17 cellular contexts compared by ENCODE assay signal in the genomic region with DNA sequence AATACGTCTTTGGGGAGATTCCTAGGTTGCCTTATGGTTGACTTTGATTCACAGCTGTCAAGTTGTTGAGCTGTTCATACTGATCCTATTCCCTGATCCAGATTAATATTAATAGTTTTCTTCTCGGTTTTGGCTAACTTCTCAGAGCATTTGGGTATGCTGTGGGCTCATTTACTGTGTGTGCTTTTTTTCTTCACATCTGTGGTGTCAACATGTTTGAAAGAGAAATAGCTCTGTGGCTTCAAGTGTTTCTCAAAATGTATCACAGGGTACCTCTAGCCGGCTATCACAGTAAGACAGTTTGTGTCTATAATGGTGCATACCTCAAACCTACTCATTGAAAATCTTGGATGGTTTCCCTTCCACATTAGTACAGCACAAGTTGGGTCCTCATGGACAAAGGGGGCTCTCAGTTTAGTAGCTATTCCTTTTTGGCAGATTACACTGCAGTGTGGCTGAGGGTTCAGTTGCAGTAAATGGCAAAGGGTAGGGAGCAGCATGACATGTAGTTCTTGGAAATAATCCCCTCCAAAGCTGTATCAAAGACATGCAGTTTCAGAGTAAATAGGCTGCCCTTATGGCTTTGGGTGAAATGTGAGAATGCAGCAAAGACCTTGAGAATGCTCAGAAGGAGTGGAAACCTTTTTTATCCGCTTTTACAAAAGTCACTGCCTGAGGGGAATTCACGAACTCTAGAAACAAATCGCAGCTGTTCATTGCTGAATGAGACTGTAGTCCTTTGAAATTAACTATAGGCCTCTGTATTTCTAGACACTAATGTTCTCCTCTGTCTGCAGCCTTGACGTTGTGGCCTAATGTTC.
DNase-seq lines count a peak whose midpoint lies in the region; ATAC-seq, FAIRE-seq and TF ChIP-seq lines count a peak whose summit lies in the region.
"Had no signal": no experiment of that assay in that cellular context is flagged by ENCODE, and none has a peak within 500 bp of the region (broad histone marks: within the 10 kb centered on the region; RNA-seq: fewer than 3 reads in every experiment).

No MANE protein-coding gene starts in this region.

- in situ Hi-C loops in GM12878 (cut with MboI), result no loop called here

- H3K4me2 ChIP-seq in GM12878 (ENCODE audit: control insufficient read depth, insufficient read depth), result peak overlapping the region; percentile 90
- H3K4me2 ChIP-seq: BLaER1 had no signal

- H3K36me3 ChIP-seq in GM12878 (ENCODE audit: control insufficient read depth in 2 of 2, insufficient read depth in 2 of 2, low read length in 1 of 2) (no peaks in the 10 kb centered on the region), WERI-Rb-1 (peaks cover 3% of the 10 kb centered on the region; the same call in 1 of the 2 replicates), left ventricle myocardium inferior (no peaks in the 10 kb centered on the region)

- H4K20me1 ChIP-seq in GM12878 (ENCODE audit: control insufficient read depth, insufficient read depth), result no peaks in the 10 kb centered on the region

- CTCF ChIA-PET in GM12878 (lab: Yijun Ruan, JAX), result interaction anchor here (0.6 to 7.2 kb wide), 11 partner anchors 11 to 624 kb away, joined by 3 to 76 read pairs (median 4); a partner anchor contains a TSS

- TF ChIP-seq RAD21 in GM12878 (IDR thresholded peaks at IDR 0.05; ENCODE audit: insufficient read depth, low read depth, low read length), result no peak

- peak; percentile 54 for ATAC-seq in GM18868 (IDR thresholded peaks at IDR 0.05; ENCODE audit: unreplicated experiment)
- peak; percentile 60 for ATAC-seq in HG02798 (IDR thresholded peaks at IDR 0.05; ENCODE audit: poor library complexity, unreplicated experiment)
- peak; percentile 76 for ATAC-seq in GM12878
- ATAC-seq: psoas muscle; stimulated activated naive CD8-positive, alpha-beta T cell treated with anti-CD3 and anti-CD28 coated beads, Interleukin-15, amount 100 ng/mL, for 72 hours had no signal

- no peak for TF ChIP-seq POLR2A in GM12878 (IDR thresholded peaks at IDR 0.05; ENCODE audit: low read depth, low read length)

- FAIRE-seq in GM12878 (lab: Jason Lieb, UNC), result peak; percentile 89
- FAIRE-seq: H1 had no signal

- SMC1A ChIA-PET in GM12878 (lab: Charles Lee; ENCODE audit: uncharacterized antibody, unreplicated experiment), result interaction anchor here (0.9 to 4.8 kb wide), 15 partner anchors 9 to 183 kb away, joined by 3 to 35 read pairs (median 5); a partner anchor contains a TSS

- TF ChIP-seq CTCF in GM12878 (IDR thresholded peaks at IDR 0.05 in 2 of 3, conservative IDR thresholded peaks at IDR 0.05 in 1 of 3; ENCODE audit: control insufficient read depth in 2 of 3, extremely low read depth in 1 of 3, insufficient read depth in 1 of 3, low read depth in 3 of 3, low read length in 3 of 3), result no peak
- no peak for TF ChIP-seq CTCF in WERI-Rb-1 (IDR thresholded peaks at IDR 0.05; ENCODE audit: low read depth, low read length)
- no peak for TF ChIP-seq CTCF in left ventricle myocardium inferior (IDR thresholded peaks at IDR 0.05; ENCODE audit: borderline replicate concordance)

- intact Hi-C loops in GM12878 (cut with micrococcal nuclease; ENCODE audit: unreplicated experiment) (loop anchor here (2.0 kb wide), 1 partner anchor 23 kb away; no protein-coding TSS in a partner anchor), left ventricle myocardium inferior (cut with micrococcal nuclease) (loop anchor here (10.0 kb wide), 1 partner anchor 307 kb away; no protein-coding TSS in a partner anchor)

- peaks cover 3% of the 10 kb centered on the region for H3K79me2 ChIP-seq in GM12878 (ENCODE audit: control insufficient read depth, insufficient read depth, low read length)

- WGBS in GM12878 (ENCODE audit: insufficient coverage, insufficient replicate concordance, low lambda C conversion rate, missing lambda C conversion rate), result under 1% methylated on average over 7 of the region's 7 CpGs

- DNase-seq in GM12878 (ENCODE audit: low read depth, low spot score) (peak; percentile 72), renal cortical epithelial cell (ENCODE audit: low read depth) (peak; percentile 29), NCI-H2171 treated with DMSO at 0.1 percent for 48 hours (lab: John Stamatoyannopoulos, UW) (no peak), WERI-Rb-1 (no peak), left ventricle myocardium inferior (no peak), EL (no peak)
- DNase-seq: activated effector memory CD4-positive, alpha-beta T cell treated with Interleukin-2 at 50 U/mL for 16 hours; erythroblast; NK-92 treated with Interleukin-12 subunit alpha and Interleukin-12 subunit beta, amount 100 ng/mL, for 24 hours; psoas muscle; stimulated activated CD4-positive, alpha-beta T cell treated with anti-CD3 and anti-CD28 coated beads, Interleukin-4, amount 100 ng/mL, for 24 hours; stimulated activated naive CD8-positive, alpha-beta T cell treated with anti-CD3 and anti-CD28 coated beads, Interleukin-15, amount 100 ng/mL, for 72 hours had no signal

- no TSS peak for BruUV-seq in GM12878 (replicated peaks; lab: Mats Ljungman, UMichigan)

- no peak overlapping the region for H3K4me3 ChIP-seq in GM12878
- H3K4me3 ChIP-seq in WERI-Rb-1 (ENCODE audit: low read depth, low read length), result no peak overlapping the region
- H3K4me3 ChIP-seq in left ventricle myocardium inferior, result no peak overlapping the region
- H3K4me3 ChIP-seq: BLaER1, lung, psoas muscle had no signal

- no peaks in the 10 kb centered on the region for H3K9me3 ChIP-seq in GM12878 (replicated peaks; ENCODE audit: control insufficient read depth, insufficient read depth, low read length)
- no peaks in the 10 kb centered on the region for H3K9me3 ChIP-seq in WERI-Rb-1 (ENCODE audit: severe bottlenecking)
- H3K9me3 ChIP-seq in left ventricle myocardium inferior (replicated peaks), result no peaks in the 10 kb centered on the region
- H3K9me3 ChIP-seq: BLaER1, psoas muscle had no signal

- peak overlapping the region; percentile 39 for H2AFZ ChIP-seq in GM12878 (ENCODE audit: control insufficient read depth, low read depth, low read length)

- TF ChIP-seq EP300 in GM12878 (IDR thresholded peaks at IDR 0.05; ENCODE audit: borderline replicate concordance in 1 of 2, control insufficient read depth in 1 of 2, low read depth in 2 of 2, low read length in 2 of 2), result peak; percentile 40 to 55; a peak in 2 of 4 replicates

- POLR2A ChIA-PET in GM12878 (lab: Charles Lee), result interaction anchor here (0.5 to 2.4 kb wide), 4 partner anchors 153 to 411 kb away, joined by 3 to 8 read pairs (median 4); no protein-coding TSS in a partner anchor

- H3K27ac ChIP-seq in GM12878 (ENCODE audit: control insufficient read depth, insufficient read depth) (peak overlapping the region; percentile 83), WERI-Rb-1 (no peak overlapping the region), left ventricle myocardium inferior (replicated peaks) (no peak overlapping the region)
- H3K27ac ChIP-seq: BLaER1, psoas muscle had no signal

- H3K9ac ChIP-seq in GM12878 (ENCODE audit: control insufficient read depth, insufficient read depth, low read length), result peak overlapping the region; percentile 73
- H3K9ac ChIP-seq: BLaER1 had no signal

- H3K4me1 ChIP-seq in GM12878 (ENCODE audit: control insufficient read depth, insufficient read depth, low read length) (peaks cover 50% of the 10 kb centered on the region), left ventricle myocardium inferior (no peaks in the 10 kb centered on the region)
- H3K4me1 ChIP-seq: BLaER1, psoas muscle had no signal

- RAD21 ChIA-PET in GM12878 (lab: Charles Lee; ENCODE audit: unreplicated experiment), result interaction anchor here (0.8 to 4.0 kb wide), 9 partner anchors 17 to 156 kb away, joined by 4 to 30 read pairs (median 6); a partner anchor contains a TSS

- H3K27me3 ChIP-seq in GM12878 (replicated peaks in 1 of 2; ENCODE audit: control insufficient read depth in 2 of 2, insufficient read depth in 2 of 2, low read length in 1 of 2), result no peaks in the 10 kb centered on the region
- H3K27me3 ChIP-seq in WERI-Rb-1 (ENCODE audit: insufficient read depth, low read depth, severe bottlenecking), result no peaks in the 10 kb centered on the region
- H3K27me3 ChIP-seq in left ventricle myocardium inferior (ENCODE audit: low read depth), result no peaks in the 10 kb centered on the region
- H3K27me3 ChIP-seq: BLaER1 had no signal

TF ChIP-seq in GM12878, 131 proteins besides CTCF, POLR2A, EP300 and RAD21 (continues in another document):
- no peak for TF ChIP-seq CHD2 (IDR thresholded peaks at IDR 0.05; ENCODE audit: borderline replicate concordance, low read depth, low read length)
- no peak for TF ChIP-seq TCF3 (IDR thresholded peaks at IDR 0.05; ENCODE audit: borderline replicate concordance, insufficient read depth, low read depth, low read length)
- no peak for TF ChIP-seq MYC (IDR thresholded peaks at IDR 0.05; ENCODE audit: insufficient read depth, insufficient read length, insufficient replicate concordance, low read length, severe bottlenecking)
- no peak for TF ChIP-seq BHLHE40 (IDR thresholded peaks at IDR 0.05; ENCODE audit: borderline replicate concordance in 1 of 2, low read depth in 2 of 2, low read length in 1 of 2)
- TF ChIP-seq NFIC (IDR thresholded peaks at IDR 0.05; ENCODE audit: low read depth, low read length), result peak; percentile 82
- no peak for TF ChIP-seq ZNF622 (IDR thresholded peaks at IDR 0.05)
- TF ChIP-seq ATF7 (IDR thresholded peaks at IDR 0.05; ENCODE audit: low read depth), result peak; percentile 32; the same call in 1 of the 2 replicates
- TF ChIP-seq, protein P1, sequence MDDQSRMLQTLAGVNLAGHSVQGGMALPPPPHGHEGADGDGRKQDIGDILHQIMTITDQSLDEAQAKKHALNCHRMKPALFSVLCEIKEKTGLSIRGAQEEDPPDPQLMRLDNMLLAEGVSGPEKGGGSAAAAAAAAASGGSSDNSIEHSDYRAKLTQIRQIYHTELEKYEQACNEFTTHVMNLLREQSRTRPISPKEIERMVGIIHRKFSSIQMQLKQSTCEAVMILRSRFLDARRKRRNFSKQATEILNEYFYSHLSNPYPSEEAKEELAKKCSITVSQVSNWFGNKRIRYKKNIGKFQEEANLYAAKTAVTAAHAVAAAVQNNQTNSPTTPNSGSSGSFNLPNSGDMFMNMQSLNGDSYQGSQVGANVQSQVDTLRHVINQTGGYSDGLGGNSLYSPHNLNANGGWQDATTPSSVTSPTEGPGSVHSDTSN (IDR thresholded peaks at IDR 0.05; ENCODE audit: insufficient replicate concordance, low read depth, low read length), result no peak
- no peak for TF ChIP-seq GABPA (IDR thresholded peaks at IDR 0.05; ENCODE audit: low read depth)
- TF ChIP-seq SIN3A (IDR thresholded peaks at IDR 0.05; ENCODE audit: low read depth, low read length), result no peak
- TF ChIP-seq HDAC2 (IDR thresholded peaks at IDR 0.05), result no peak
- TF ChIP-seq ZNF274 (IDR thresholded peaks at IDR 0.05; ENCODE audit: insufficient read depth, insufficient read length), result no peak
- TF ChIP-seq RBBP5 (conservative IDR thresholded peaks at IDR 0.05), result no peak

Comparison
In these comparisons a context has a peak if more than half of its experiments do, and no peak if none do; other contexts are left out.
1. DNase-seq: peak in GM12878 (single experiment) and renal cortical epithelial cell (single experiment); none in NCI-H2171 treated with DMSO at 0.1 percent for 48 hours (single experiment), WERI-Rb-1 (single experiment), left ventricle myocardium inferior (single experiment) and EL (single experiment).
2. Peak in every context shown above with its lines, with median percentiles within 50 percentile points of each other: ATAC-seq.